ENCODE assay signal across 1 cellular context in genomic region chr10:22648547-22648961, GRCh38.
TF ChIP-seq lines count a peak whose summit lies in the region.

No MANE protein-coding gene starts in this region.

TF ChIP-seq in GM12878, 131 proteins besides CTCF, POLR2A, EP300 and RAD21 (continued from another document and continues in another):
- TF ChIP-seq MYB (IDR thresholded peaks at IDR 0.05; ENCODE audit: borderline replicate concordance, low read depth, low read length) (no peak), POU2F2 (IDR thresholded peaks at IDR 0.05; ENCODE audit: borderline replicate concordance, low read depth, low read length) (0 out of 3 replicates have a peak, but pooled peaks have one; percentile 38), SMARCA5 (IDR thresholded peaks at IDR 0.05) (0 out of 2 replicates have a peak, but pooled peaks have one; percentile 6), GATAD2B (conservative IDR thresholded peaks at IDR 0.05; ENCODE audit: low read depth) (peak; percentile 62; the same call in 1 of the 2 replicates), TCF7 (IDR thresholded peaks at IDR 0.05; ENCODE audit: borderline replicate concordance) (0 out of 2 replicates have a peak, but pooled peaks have one; percentile 3), CBX5 (IDR thresholded peaks at IDR 0.05; ENCODE audit: low read depth) (no peak), MTA2 (IDR thresholded peaks at IDR 0.05; ENCODE audit: low read depth) (peak; percentile 96), MLLT1 (IDR thresholded peaks at IDR 0.05) (0 out of 2 replicates have a peak, but pooled peaks have one; percentile 13), NFIC (IDR thresholded peaks at IDR 0.05; ENCODE audit: low read depth, low read length) (peak; percentile 58), IKZF1 (conservative IDR thresholded peaks at IDR 0.05) (peak; percentile 94), MTA3 (IDR thresholded peaks at IDR 0.05; ENCODE audit: borderline replicate concordance, low read length) (peak; percentile 52; the same call in 1 of the 2 replicates), STAT3 (IDR thresholded peaks at IDR 0.05; ENCODE audit: low read depth, low read length) (no peak), SRF (IDR thresholded peaks at IDR 0.05; ENCODE audit: low read depth in 2 of 2, low read length in 2 of 2) (no peak), FOXM1 (IDR thresholded peaks at IDR 0.05; ENCODE audit: low read depth, low read length) (peak; percentile 55; the same call in 1 of the 2 replicates), SMAD1 (IDR thresholded peaks at IDR 0.05; ENCODE audit: low read depth, partially characterized antibody) (no peak), PBX3 (IDR thresholded peaks at IDR 0.05; ENCODE audit: insufficient replicate concordance, low read depth, low read length) (no peak), EED (IDR thresholded peaks at IDR 0.05; ENCODE audit: low read depth) (peak; percentile 70), RUNX3 (IDR thresholded peaks at IDR 0.05; ENCODE audit: low read length) (peak; percentile 92), DPF2 (IDR thresholded peaks at IDR 0.05) (peak; percentile 67), CBX3 (IDR thresholded peaks at IDR 0.05; ENCODE audit: borderline replicate concordance, low read depth) (no peak), CHD4 (IDR thresholded peaks at IDR 0.05) (no peak), ATF7 (IDR thresholded peaks at IDR 0.05; ENCODE audit: low read depth) (no peak; the same call in 1 of the 2 replicates), RELB (IDR thresholded peaks at IDR 0.05; ENCODE audit: low read depth) (peak; percentile 87; the same call in 1 of the 2 replicates), IRF3 (IDR thresholded peaks at IDR 0.05) (no peak), RELA (IDR thresholded peaks at IDR 0.05; ENCODE audit: borderline replicate concordance, partially characterized antibody) (no peak), CUX1 (IDR thresholded peaks at IDR 0.05; ENCODE audit: insufficient replicate concordance, low read depth, low read length) (peak; percentile 72), RAD51 (IDR thresholded peaks at IDR 0.05) (peak; percentile 68; the same call in 1 of the 2 replicates), ESRRA (IDR thresholded peaks at IDR 0.05; ENCODE audit: low read length) (no peak), ZNF207 (IDR thresholded peaks at IDR 0.05; ENCODE audit: borderline replicate concordance) (no peak), MEF2B (IDR thresholded peaks at IDR 0.05; ENCODE audit: partially characterized antibody, poor library complexity, severe bottlenecking) (peak; percentile 70), E2F8 (IDR thresholded peaks at IDR 0.05; ENCODE audit: low read depth, partially characterized antibody) (no peak), USF1 (IDR thresholded peaks at IDR 0.05; ENCODE audit: borderline replicate concordance, extremely low read length, insufficient read depth, low read depth, low read length) (no peak), RBBP5 (conservative IDR thresholded peaks at IDR 0.05) (no peak), SMAD5 (IDR thresholded peaks at IDR 0.05; ENCODE audit: low read depth) (no peak), ZNF622 (IDR thresholded peaks at IDR 0.05) (no peak), ZBTB4 (CRISPR knock-in tag; IDR thresholded peaks at IDR 0.05) (no peak), WRNIP1 (IDR thresholded peaks at IDR 0.05; ENCODE audit: borderline replicate concordance, low read depth, low read length) (no peak), NR2F1 (conservative IDR thresholded peaks at IDR 0.05) (no peak), YBX1 (IDR thresholded peaks at IDR 0.05) (no peak), CREM (IDR thresholded peaks at IDR 0.05; ENCODE audit: low read depth) (no peak), SKIL (IDR thresholded peaks at IDR 0.05; ENCODE audit: low read depth, poor library complexity, severe bottlenecking) (peak; percentile 45), JUNB (IDR thresholded peaks at IDR 0.05) (0 out of 2 replicates have a peak, but pooled peaks have one; percentile 4)
